In the genomic region with DNA sequence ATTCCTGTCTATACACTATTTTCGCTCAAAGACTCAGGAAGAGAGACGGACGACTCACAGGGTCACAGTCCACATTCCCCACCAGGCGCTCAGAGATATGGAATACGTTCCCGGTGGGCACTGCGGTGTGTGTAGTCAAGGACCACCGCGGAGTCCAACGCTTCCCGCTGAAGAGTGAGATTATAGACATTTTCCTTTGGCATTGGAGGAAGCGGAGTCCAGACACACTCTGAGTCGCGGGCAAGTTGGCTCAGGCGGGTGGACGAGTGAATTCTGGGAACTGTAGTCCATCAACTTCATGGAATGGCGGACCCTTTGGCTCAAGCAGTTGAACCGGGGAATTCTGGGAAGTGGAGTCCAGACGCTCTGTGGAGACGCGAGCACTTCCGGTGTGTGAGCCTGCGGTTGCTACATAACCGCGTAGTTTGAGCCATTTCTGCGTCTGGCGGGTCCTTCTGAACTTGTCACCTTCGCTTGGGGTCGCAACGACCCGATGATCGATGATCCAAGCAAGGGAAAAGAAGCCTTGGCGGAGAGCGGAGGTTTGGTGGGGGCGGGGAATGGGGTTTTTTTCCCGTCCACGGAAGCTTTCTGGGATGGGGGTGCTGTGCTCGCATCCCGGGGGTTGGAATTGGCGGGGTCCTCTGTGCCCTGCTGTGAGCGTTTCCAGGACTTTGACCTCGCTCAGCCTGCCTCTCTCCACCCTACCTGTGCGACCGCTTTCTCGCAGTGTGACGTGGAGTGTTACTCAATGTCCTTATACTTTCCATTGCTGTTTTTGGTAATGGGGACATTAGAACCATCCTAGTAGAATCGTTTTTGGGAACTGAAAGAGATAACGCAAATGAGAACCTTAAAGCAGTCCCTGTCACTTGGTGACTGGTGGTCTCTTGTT, we compare ENCODE assay signal across 8 cellular contexts. TPM values are rescaled to one million over a fixed set of nuclear protein-coding genes. Genes with fewer than 3 reads are reported as not detected.
DNase-seq lines count a peak whose midpoint lies in the region; ATAC-seq and TF ChIP-seq lines count a peak whose summit lies in the region.

A gene (plus strand): TSS at position 392 of the 895 bp plus-strand sequence. CDS start 4,122 bp downstream, outside the sequence.

- peak within 1 kb of the TSS; percentile 73 for H3K4me3 ChIP-seq in right atrium auricular region
- peak within 1 kb of the TSS; percentile 79 for H3K4me3 ChIP-seq in psoas muscle
- H3K4me3 ChIP-seq in uterus, result peak within 1 kb of the TSS; percentile 60 to 73

- H3K4me1 ChIP-seq in right atrium auricular region (peaks cover 0 to 15% of the 10 kb centered on the region in 2 donors), psoas muscle (peaks cover 12% of the 10 kb centered on the region), uterus (peaks cover 0 to 5% of the 10 kb centered on the region in 2 donors)

- no peaks in the 10 kb centered on the region for H3K27me3 Mint-ChIP-seq in T-helper 17 cell

- peak within 1 kb of the TSS; percentile 94 for H3K4me3 Mint-ChIP-seq in T-helper 17 cell

- H3K9me3 ChIP-seq in T-helper 17 cell (ENCODE audit: control insufficient read depth, low read length, poor library complexity, severe bottlenecking) (no peaks in the 10 kb centered on the region), right atrium auricular region (peaks cover 0 to 18% of the 10 kb centered on the region in 2 donors), psoas muscle (peaks cover 46% of the 10 kb centered on the region), uterus (peaks cover 0 to 22% of the 10 kb centered on the region in 2 donors)

- TF ChIP-seq CTCF in right atrium auricular region (IDR thresholded peaks at IDR 0.05) (no peak), psoas muscle (IDR thresholded peaks at IDR 0.05) (no peak), uterus (IDR thresholded peaks at IDR 0.05) (no peak)

- peaks cover 5% of the 10 kb centered on the region for H3K36me3 Mint-ChIP-seq in T-helper 17 cell (ENCODE audit: low read depth)

- ATAC-seq in HG02870 (IDR thresholded peaks at IDR 0.05; ENCODE audit: unreplicated experiment), result peak; percentile 90
- peak; percentile 99 for ATAC-seq in T-helper 17 cell
- ATAC-seq in psoas muscle, result peak; percentile 100

- intact Hi-C loops in psoas muscle (cut with DNase I), result loop anchor here (2.0 to 10.0 kb wide), 3 partner anchors 16 to 92 kb away; a partner anchor contains a TSS
- intact Hi-C loops in uterus (cut with DNase I; ENCODE audit: low total_unique reads), result no loop called here

- H3K27ac ChIP-seq in right atrium auricular region (peak within 1 kb of the TSS; percentile 72 to 84), psoas muscle (peak within 1 kb of the TSS; percentile 79), uterus (peak within 1 kb of the TSS; percentile 45 to 55)

- TF ChIP-seq POLR2A in GM15510 (IDR thresholded peaks at IDR 0.05; ENCODE audit: borderline replicate concordance, extremely low read depth, insufficient read length) (peak; percentile 59), uterus (IDR thresholded peaks at IDR 0.05) (no peak)

- peak; percentile 97 for DNase-seq in NCI-H146 (lab: John Stamatoyannopoulos, UW)
- peak; percentile 55 to 70 (median 60) for DNase-seq in T-helper 17 cell
- DNase-seq in anterior cingulate cortex (lab: John Stamatoyannopoulos, UW), result peak in 57 of 58 donors; percentile 55 to 96 (median 89)
- DNase-seq in right atrium auricular region (ENCODE audit: low spot score), result peak; percentile 93
- DNase-seq in psoas muscle, result peak; percentile 88 to 93
- DNase-seq in uterus, result peak; percentile 89 to 95

- H3K27ac Mint-ChIP-seq in T-helper 17 cell, result peak within 1 kb of the TSS; percentile 93

- 0 to 1% (median 0%) methylated on average over 48 of the region's 48 CpGs for WGBS in psoas muscle, 3 donors

- no peaks in the 10 kb centered on the region for H3K27me3 ChIP-seq in right atrium auricular region
- no peaks in the 10 kb centered on the region for H3K27me3 ChIP-seq in psoas muscle (ENCODE audit: insufficient read depth in 3 of 3, low read length in 2 of 3)
- no peaks in the 10 kb centered on the region for H3K27me3 ChIP-seq in uterus

- H3K36me3 ChIP-seq in right atrium auricular region, result peaks cover 14% of the 10 kb centered on the region
- H3K36me3 ChIP-seq in psoas muscle (ENCODE audit: insufficient read depth in 1 of 2, low read depth in 1 of 2), result peaks cover 6 to 12% of the 10 kb centered on the region in 2 donors
- H3K36me3 ChIP-seq in uterus, result no peaks in the 10 kb centered on the region

- H3K4me1 Mint-ChIP-seq in T-helper 17 cell, result peaks cover 10% of the 10 kb centered on the region

RNA-seq across cellular contexts. Expression of the gene that starts here (rescaled TPM):
- total RNA-seq in T-helper 17 cell, result 1 to 10 TPM; 2.0 to 2.6 TPM
- total RNA-seq in right atrium auricular region, result 1 to 10 TPM; 1.6 to 2.1 TPM
- total RNA-seq in psoas muscle, result 1 to 10 TPM in 3 of 4 donors, under 1 TPM in 1; 0.25 to 1.8 (median 1.2) TPM
- 1 to 10 TPM in 1 of 3 donors, under 1 TPM in 2; 0.39 to 1.6 (median 0.55) TPM for polyA plus RNA-seq in psoas muscle
- total RNA-seq in uterus, result 10 to 100 TPM in 3 of 4 donors, 1 to 10 TPM in 1; 6.5 to 15.1 (median 13.9) TPM

Comparison
In these comparisons a context has a peak if more than half of its experiments do, and no peak if none do; other contexts are left out.
1. Peak in every context shown above with its lines: DNase-seq, ATAC-seq, H3K4me3 ChIP-seq and H3K27ac ChIP-seq.